In the genomic region with DNA sequence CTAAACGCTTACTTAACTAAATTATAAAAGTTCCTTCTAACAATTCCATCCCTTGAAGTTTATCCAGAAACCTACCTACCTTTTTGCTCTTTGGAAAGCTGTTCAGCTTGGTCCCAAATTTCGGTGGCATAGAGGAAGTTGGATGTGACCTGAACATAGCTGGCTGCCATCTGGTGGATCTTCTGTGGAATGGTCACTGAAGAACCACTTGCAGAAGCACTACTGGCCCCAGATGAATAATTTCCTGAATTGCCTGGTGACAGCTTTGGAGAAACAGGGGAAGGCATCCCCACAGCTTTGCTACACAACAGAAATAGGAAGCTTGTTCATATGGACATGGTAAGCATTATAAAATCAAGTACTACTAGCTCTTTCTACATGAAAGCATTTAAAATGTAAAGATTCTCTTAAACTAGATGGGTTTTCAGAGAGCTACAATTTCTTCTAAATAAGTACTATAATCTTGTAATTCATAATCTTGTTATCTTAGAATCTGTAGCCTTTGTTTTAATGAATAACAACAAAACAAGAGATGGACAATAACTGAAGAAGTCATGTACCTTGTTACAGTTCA, we compare ENCODE assay signal across 1 cellular context.
TF ChIP-seq lines count a peak whose summit lies in the region.

No MANE protein-coding gene starts in this region.

TF ChIP-seq in GM23338, 12 proteins besides CTCF, POLR2A, EP300 and RAD21 (continued from another document):
- TF ChIP-seq, protein P1, sequence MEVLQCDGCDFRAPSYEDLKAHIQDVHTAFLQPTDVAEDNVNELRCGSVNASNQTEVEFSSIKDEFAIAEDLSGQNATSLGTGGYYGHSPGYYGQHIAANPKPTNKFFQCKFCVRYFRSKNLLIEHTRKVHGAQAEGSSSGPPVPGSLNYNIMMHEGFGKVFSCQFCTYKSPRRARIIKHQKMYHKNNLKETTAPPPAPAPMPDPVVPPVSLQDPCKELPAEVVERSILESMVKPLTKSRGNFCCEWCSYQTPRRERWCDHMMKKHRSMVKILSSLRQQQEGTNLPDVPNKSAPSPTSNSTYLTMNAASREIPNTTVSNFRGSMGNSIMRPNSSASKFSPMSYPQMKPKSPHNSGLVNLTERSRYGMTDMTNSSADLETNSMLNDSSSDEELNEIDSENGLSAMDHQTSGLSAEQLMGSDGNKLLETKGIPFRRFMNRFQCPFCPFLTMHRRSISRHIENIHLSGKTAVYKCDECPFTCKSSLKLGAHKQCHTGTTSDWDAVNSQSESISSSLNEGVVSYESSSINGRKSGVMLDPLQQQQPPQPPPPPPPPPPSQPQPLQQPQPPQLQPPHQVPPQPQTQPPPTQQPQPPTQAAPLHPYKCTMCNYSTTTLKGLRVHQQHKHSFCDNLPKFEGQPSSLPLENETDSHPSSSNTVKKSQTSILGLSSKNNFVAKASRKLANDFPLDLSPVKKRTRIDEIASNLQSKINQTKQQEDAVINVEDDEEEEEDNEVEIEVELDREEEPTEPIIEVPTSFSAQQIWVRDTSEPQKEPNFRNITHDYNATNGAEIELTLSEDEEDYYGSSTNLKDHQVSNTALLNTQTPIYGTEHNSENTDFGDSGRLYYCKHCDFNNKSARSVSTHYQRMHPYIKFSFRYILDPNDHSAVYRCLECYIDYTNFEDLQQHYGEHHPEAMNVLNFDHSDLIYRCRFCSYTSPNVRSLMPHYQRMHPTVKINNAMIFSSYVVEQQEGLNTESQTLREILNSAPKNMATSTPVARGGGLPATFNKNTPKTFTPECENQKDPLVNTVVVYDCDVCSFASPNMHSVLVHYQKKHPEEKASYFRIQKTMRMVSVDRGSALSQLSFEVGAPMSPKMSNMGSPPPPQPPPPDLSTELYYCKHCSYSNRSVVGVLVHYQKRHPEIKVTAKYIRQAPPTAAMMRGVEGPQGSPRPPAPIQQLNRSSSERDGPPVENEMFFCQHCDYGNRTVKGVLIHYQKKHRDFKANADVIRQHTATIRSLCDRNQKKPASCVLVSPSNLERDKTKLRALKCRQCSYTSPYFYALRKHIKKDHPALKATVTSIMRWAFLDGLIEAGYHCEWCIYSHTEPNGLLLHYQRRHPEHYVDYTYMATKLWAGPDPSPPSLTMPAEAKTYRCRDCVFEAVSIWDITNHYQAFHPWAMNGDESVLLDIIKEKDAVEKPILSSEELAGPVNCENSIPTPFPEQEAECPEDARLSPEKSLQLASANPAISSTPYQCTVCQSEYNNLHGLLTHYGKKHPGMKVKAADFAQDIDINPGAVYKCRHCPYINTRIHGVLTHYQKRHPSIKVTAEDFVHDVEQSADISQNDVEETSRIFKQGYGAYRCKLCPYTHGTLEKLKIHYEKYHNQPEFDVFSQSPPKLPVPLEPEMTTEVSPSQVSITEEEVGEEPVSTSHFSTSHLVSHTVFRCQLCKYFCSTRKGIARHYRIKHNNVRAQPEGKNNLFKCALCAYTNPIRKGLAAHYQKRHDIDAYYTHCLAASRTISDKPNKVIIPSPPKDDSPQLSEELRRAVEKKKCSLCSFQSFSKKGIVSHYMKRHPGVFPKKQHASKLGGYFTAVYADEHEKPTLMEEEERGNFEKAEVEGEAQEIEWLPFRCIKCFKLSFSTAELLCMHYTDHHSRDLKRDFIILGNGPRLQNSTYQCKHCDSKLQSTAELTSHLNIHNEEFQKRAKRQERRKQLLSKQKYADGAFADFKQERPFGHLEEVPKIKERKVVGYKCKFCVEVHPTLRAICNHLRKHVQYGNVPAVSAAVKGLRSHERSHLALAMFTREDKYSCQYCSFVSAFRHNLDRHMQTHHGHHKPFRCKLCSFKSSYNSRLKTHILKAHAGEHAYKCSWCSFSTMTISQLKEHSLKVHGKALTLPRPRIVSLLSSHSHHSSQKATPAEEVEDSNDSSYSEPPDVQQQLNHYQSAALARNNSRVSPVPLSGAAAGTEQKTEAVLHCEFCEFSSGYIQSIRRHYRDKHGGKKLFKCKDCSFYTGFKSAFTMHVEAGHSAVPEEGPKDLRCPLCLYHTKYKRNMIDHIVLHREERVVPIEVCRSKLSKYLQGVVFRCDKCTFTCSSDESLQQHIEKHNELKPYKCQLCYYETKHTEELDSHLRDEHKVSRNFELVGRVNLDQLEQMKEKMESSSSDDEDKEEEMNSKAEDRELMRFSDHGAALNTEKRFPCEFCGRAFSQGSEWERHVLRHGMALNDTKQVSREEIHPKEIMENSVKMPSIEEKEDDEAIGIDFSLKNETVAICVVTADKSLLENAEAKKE (CRISPR knock-in tag; IDR thresholded peaks at IDR 0.05): no peak
- TF ChIP-seq NANOG (IDR thresholded peaks at IDR 0.05; ENCODE audit: borderline replicate concordance): no peak
- TF ChIP-seq, protein P2, sequence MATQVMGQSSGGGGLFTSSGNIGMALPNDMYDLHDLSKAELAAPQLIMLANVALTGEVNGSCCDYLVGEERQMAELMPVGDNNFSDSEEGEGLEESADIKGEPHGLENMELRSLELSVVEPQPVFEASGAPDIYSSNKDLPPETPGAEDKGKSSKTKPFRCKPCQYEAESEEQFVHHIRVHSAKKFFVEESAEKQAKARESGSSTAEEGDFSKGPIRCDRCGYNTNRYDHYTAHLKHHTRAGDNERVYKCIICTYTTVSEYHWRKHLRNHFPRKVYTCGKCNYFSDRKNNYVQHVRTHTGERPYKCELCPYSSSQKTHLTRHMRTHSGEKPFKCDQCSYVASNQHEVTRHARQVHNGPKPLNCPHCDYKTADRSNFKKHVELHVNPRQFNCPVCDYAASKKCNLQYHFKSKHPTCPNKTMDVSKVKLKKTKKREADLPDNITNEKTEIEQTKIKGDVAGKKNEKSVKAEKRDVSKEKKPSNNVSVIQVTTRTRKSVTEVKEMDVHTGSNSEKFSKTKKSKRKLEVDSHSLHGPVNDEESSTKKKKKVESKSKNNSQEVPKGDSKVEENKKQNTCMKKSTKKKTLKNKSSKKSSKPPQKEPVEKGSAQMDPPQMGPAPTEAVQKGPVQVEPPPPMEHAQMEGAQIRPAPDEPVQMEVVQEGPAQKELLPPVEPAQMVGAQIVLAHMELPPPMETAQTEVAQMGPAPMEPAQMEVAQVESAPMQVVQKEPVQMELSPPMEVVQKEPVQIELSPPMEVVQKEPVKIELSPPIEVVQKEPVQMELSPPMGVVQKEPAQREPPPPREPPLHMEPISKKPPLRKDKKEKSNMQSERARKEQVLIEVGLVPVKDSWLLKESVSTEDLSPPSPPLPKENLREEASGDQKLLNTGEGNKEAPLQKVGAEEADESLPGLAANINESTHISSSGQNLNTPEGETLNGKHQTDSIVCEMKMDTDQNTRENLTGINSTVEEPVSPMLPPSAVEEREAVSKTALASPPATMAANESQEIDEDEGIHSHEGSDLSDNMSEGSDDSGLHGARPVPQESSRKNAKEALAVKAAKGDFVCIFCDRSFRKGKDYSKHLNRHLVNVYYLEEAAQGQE (IDR thresholded peaks at IDR 0.05; ENCODE audit: unreplicated experiment): no peak
